Comparison of ENCODE assay signal across 1 cellular context in the genomic region with DNA sequence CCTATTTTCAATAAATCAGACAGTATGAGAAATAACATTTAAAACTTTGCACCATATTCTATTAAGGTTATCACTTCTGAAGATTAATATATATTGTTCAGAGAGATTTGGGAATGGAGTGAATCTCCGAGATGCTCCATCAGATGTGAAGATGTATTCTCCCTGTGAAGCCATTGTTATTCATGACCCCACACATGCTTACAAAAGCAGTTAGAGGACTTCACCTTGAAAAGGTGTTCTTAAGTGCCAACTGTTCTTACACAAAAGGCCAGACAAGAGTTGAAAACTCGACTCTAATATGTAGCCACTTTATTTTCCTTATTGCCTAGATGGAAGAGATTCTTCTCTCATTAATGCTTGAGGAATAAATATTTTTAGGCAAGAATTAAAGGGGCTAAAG.
TF ChIP-seq lines count a peak whose summit lies in the region.

No MANE protein-coding gene starts in this region.

TF ChIP-seq in GM23338, 12 proteins besides CTCF, POLR2A, EP300 and RAD21:
- TF ChIP-seq, protein P1, sequence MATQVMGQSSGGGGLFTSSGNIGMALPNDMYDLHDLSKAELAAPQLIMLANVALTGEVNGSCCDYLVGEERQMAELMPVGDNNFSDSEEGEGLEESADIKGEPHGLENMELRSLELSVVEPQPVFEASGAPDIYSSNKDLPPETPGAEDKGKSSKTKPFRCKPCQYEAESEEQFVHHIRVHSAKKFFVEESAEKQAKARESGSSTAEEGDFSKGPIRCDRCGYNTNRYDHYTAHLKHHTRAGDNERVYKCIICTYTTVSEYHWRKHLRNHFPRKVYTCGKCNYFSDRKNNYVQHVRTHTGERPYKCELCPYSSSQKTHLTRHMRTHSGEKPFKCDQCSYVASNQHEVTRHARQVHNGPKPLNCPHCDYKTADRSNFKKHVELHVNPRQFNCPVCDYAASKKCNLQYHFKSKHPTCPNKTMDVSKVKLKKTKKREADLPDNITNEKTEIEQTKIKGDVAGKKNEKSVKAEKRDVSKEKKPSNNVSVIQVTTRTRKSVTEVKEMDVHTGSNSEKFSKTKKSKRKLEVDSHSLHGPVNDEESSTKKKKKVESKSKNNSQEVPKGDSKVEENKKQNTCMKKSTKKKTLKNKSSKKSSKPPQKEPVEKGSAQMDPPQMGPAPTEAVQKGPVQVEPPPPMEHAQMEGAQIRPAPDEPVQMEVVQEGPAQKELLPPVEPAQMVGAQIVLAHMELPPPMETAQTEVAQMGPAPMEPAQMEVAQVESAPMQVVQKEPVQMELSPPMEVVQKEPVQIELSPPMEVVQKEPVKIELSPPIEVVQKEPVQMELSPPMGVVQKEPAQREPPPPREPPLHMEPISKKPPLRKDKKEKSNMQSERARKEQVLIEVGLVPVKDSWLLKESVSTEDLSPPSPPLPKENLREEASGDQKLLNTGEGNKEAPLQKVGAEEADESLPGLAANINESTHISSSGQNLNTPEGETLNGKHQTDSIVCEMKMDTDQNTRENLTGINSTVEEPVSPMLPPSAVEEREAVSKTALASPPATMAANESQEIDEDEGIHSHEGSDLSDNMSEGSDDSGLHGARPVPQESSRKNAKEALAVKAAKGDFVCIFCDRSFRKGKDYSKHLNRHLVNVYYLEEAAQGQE (IDR thresholded peaks at IDR 0.05; ENCODE audit: unreplicated experiment) = no peak
- TF ChIP-seq ETS1 (IDR thresholded peaks at IDR 0.05) (no peak), EZH2 (IDR thresholded peaks at IDR 0.05; ENCODE audit: low read depth, unreplicated experiment) (no peak), ZNF114 (CRISPR knock-in tag; IDR thresholded peaks at IDR 0.05) (no peak), JUNB (IDR thresholded peaks at IDR 0.05; ENCODE audit: unreplicated experiment) (no peak), NANOG (IDR thresholded peaks at IDR 0.05; ENCODE audit: borderline replicate concordance) (no peak), EZH2phosphoT487 (IDR thresholded peaks at IDR 0.05; ENCODE audit: unreplicated experiment) (no peak), CREB1 (CRISPR knock-in tag; IDR thresholded peaks at IDR 0.05; ENCODE audit: low read depth) (no peak), STAT1 (IDR thresholded peaks at IDR 0.05; ENCODE audit: unreplicated experiment) (no peak), ZNF331 (CRISPR knock-in tag; IDR thresholded peaks at IDR 0.05; ENCODE audit: low read depth) (no peak), POLR2AphosphoS5 (IDR thresholded peaks at IDR 0.05; ENCODE audit: low read depth) (no peak)
- TF ChIP-seq, protein P2, sequence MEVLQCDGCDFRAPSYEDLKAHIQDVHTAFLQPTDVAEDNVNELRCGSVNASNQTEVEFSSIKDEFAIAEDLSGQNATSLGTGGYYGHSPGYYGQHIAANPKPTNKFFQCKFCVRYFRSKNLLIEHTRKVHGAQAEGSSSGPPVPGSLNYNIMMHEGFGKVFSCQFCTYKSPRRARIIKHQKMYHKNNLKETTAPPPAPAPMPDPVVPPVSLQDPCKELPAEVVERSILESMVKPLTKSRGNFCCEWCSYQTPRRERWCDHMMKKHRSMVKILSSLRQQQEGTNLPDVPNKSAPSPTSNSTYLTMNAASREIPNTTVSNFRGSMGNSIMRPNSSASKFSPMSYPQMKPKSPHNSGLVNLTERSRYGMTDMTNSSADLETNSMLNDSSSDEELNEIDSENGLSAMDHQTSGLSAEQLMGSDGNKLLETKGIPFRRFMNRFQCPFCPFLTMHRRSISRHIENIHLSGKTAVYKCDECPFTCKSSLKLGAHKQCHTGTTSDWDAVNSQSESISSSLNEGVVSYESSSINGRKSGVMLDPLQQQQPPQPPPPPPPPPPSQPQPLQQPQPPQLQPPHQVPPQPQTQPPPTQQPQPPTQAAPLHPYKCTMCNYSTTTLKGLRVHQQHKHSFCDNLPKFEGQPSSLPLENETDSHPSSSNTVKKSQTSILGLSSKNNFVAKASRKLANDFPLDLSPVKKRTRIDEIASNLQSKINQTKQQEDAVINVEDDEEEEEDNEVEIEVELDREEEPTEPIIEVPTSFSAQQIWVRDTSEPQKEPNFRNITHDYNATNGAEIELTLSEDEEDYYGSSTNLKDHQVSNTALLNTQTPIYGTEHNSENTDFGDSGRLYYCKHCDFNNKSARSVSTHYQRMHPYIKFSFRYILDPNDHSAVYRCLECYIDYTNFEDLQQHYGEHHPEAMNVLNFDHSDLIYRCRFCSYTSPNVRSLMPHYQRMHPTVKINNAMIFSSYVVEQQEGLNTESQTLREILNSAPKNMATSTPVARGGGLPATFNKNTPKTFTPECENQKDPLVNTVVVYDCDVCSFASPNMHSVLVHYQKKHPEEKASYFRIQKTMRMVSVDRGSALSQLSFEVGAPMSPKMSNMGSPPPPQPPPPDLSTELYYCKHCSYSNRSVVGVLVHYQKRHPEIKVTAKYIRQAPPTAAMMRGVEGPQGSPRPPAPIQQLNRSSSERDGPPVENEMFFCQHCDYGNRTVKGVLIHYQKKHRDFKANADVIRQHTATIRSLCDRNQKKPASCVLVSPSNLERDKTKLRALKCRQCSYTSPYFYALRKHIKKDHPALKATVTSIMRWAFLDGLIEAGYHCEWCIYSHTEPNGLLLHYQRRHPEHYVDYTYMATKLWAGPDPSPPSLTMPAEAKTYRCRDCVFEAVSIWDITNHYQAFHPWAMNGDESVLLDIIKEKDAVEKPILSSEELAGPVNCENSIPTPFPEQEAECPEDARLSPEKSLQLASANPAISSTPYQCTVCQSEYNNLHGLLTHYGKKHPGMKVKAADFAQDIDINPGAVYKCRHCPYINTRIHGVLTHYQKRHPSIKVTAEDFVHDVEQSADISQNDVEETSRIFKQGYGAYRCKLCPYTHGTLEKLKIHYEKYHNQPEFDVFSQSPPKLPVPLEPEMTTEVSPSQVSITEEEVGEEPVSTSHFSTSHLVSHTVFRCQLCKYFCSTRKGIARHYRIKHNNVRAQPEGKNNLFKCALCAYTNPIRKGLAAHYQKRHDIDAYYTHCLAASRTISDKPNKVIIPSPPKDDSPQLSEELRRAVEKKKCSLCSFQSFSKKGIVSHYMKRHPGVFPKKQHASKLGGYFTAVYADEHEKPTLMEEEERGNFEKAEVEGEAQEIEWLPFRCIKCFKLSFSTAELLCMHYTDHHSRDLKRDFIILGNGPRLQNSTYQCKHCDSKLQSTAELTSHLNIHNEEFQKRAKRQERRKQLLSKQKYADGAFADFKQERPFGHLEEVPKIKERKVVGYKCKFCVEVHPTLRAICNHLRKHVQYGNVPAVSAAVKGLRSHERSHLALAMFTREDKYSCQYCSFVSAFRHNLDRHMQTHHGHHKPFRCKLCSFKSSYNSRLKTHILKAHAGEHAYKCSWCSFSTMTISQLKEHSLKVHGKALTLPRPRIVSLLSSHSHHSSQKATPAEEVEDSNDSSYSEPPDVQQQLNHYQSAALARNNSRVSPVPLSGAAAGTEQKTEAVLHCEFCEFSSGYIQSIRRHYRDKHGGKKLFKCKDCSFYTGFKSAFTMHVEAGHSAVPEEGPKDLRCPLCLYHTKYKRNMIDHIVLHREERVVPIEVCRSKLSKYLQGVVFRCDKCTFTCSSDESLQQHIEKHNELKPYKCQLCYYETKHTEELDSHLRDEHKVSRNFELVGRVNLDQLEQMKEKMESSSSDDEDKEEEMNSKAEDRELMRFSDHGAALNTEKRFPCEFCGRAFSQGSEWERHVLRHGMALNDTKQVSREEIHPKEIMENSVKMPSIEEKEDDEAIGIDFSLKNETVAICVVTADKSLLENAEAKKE (CRISPR knock-in tag; IDR thresholded peaks at IDR 0.05) = no peak
TF ChIP-seq in GM23338: peak in this region for 0.
